9 cellular contexts compared by ENCODE assay signal in genomic region chr15:40928351-40928974, GRCh38.
DNase-seq lines count a peak whose midpoint lies in the region; ATAC-seq lines count a peak whose summit lies in the region.
"Had no signal": no experiment of that assay in that cellular context is flagged by ENCODE, and none has a peak within 500 bp of the region (broad histone marks: within the 10 kb centered on the region; RNA-seq: fewer than 3 reads in every experiment).

No MANE protein-coding gene starts in this region.

- H3K4me3 ChIP-seq in duodenal mucosa (ENCODE audit: low read depth in 1 of 2, low read length in 2 of 2) (peak overlapping the region; percentile 60 to 75), neuron (ENCODE audit: low read length) (peak overlapping the region; percentile 46)

- H3K9ac ChIP-seq in duodenal mucosa (ENCODE audit: low read depth in 1 of 2, low read length in 2 of 2) = peak overlapping the region; percentile 12 to 33

- no peaks in the 10 kb centered on the region for H3K36me3 ChIP-seq in duodenal mucosa (ENCODE audit: control insufficient read depth in 1 of 2, insufficient read depth in 2 of 2, low read length in 2 of 2)
- H3K36me3 ChIP-seq in neuron (ENCODE audit: insufficient read depth, low read length) = no peaks in the 10 kb centered on the region

- peaks cover 67 to 77% of the 10 kb centered on the region in 2 donors for H3K4me1 ChIP-seq in duodenal mucosa (ENCODE audit: control insufficient read depth in 1 of 2, insufficient read depth in 2 of 2, low read length in 2 of 2)
- H3K4me1 ChIP-seq in neuron (ENCODE audit: insufficient read depth, low read length) = peaks cover 64% of the 10 kb centered on the region

- peaks cover 17 to 36% of the 10 kb centered on the region in 2 donors for H3K27me3 ChIP-seq in duodenal mucosa (ENCODE audit: control insufficient read depth in 1 of 2, insufficient read depth in 2 of 2, low read length in 2 of 2)
- H3K27me3 ChIP-seq in neuron (ENCODE audit: insufficient read depth, low read length) = peaks cover 89% of the 10 kb centered on the region

- DNase-seq in NCI-H1417 (lab: John Stamatoyannopoulos, UW) = peak; percentile 76 to 90 (median 86)
- DNase-seq in NCI-H1417 treated with DMSO at 0.1 percent for 48 hours (lab: John Stamatoyannopoulos, UW) = no peak
- peak; percentile 57 for DNase-seq in NCI-H524 treated with DMSO at 0.1 percent for 48 hours (lab: John Stamatoyannopoulos, UW)

- ATAC-seq in GM19324 (IDR thresholded peaks at IDR 0.05; ENCODE audit: low FRiP score, unreplicated experiment) = no peak
- no peak for ATAC-seq in GM19452 (IDR thresholded peaks at IDR 0.05; ENCODE audit: unreplicated experiment)
- no peak for ATAC-seq in HG03571 (IDR thresholded peaks at IDR 0.05; ENCODE audit: unreplicated experiment)

- H3K9me3 ChIP-seq in duodenal mucosa (ENCODE audit: control insufficient read depth in 1 of 2, low read length in 2 of 2) (no peaks in the 10 kb centered on the region), neuron (ENCODE audit: low read length) (no peaks in the 10 kb centered on the region)

- peak overlapping the region; percentile 80 for H2AFZ ChIP-seq in neuron (ENCODE audit: low read depth, low read length)

- H3K27ac ChIP-seq in duodenal mucosa (ENCODE audit: low read depth, low read length) = no peak overlapping the region
- H3K27ac ChIP-seq: C4-2B had no signal
